Comparison of ENCODE assay signal across 25 cellular contexts in genomic region chr1:205514211-205515142, GRCh38. TPM values are rescaled to one million over a fixed set of nuclear protein-coding genes. Genes with fewer than 3 reads are reported as not detected.
DNase-seq lines count a peak whose midpoint lies in the region; ATAC-seq and TF ChIP-seq lines count a peak whose summit lies in the region.
"Had no signal": no experiment of that assay in that cellular context is flagged by ENCODE, and none has a peak within 500 bp of the region (broad histone marks: within the 10 kb centered on the region; RNA-seq: fewer than 3 reads in every experiment).

No MANE protein-coding gene starts in this region.

- in situ Hi-C loops in mammary epithelial cell (cut with MboI; ENCODE audit: low sequenced_read_pairs in 2 of 2), result no loop called here

- WGBS in mammary epithelial cell (ENCODE audit: low coverage, missing lambda C conversion rate), result 89% methylated on average over 7 of the region's 7 CpGs
- WGBS in esophagus muscularis mucosa, result 85% methylated on average over 7 of the region's 7 CpGs

- no peak overlapping the region for H3K4me2 ChIP-seq in mammary epithelial cell (ENCODE audit: insufficient read depth, low read depth, low read length)

- intact Hi-C loops in mucosa of descending colon (cut with DNase I, micrococcal nuclease), result no loop called here
- intact Hi-C loops in mammary epithelial cell (cut with micrococcal nuclease), result no loop called here
- intact Hi-C loops in esophagus muscularis mucosa (cut with DNase I), result no loop called here

- no peaks in the 10 kb centered on the region for H3K9me3 Mint-ChIP-seq in activated naive CD4-positive, alpha-beta T cell treated with anti-CD3 and anti-CD28 coated beads, Interleukin-2, amount 50 U/mL, for 72 hours
- H3K9me3 Mint-ChIP-seq in activated naive CD4-positive, alpha-beta T cell treated with anti-CD3 and anti-CD28 coated beads, Interleukin-2, amount 10 ng/mL, durations not matched to agents 7 days and 5 days, result no peaks in the 10 kb centered on the region
- H3K9me3 Mint-ChIP-seq in activated T-helper 17 cell treated with anti-CD3 and anti-CD28 coated beads, Interleukin-2, amount 50 U/mL, for 72 hours, result no peaks in the 10 kb centered on the region
- H3K9me3 Mint-ChIP-seq: activated CD4-positive, alpha-beta T cell treated with anti-CD3 and anti-CD28 coated beads, Interleukin-2, amount 10 ng/mL, durations not matched to agents 24 days and 14 days; stimulated activated naive B cell treated with anti-CD40 and anti-IgM and Interleukin-4, amounts not matched to agents 10 μg/mL and 1 μg/mL and 100 μg/mL, for 72 hours had no signal

- H4K20me1 ChIP-seq in mammary epithelial cell (ENCODE audit: insufficient read depth, low read length), result no peaks in the 10 kb centered on the region

- H2AFZ ChIP-seq in mammary epithelial cell (ENCODE audit: low read depth, low read length), result no peak overlapping the region
- H2AFZ ChIP-seq: GM23248 had no signal

- no peaks in the 10 kb centered on the region for H3K36me3 Mint-ChIP-seq in activated naive CD4-positive, alpha-beta T cell treated with anti-CD3 and anti-CD28 coated beads, Interleukin-2, amount 50 U/mL, for 72 hours
- no peaks in the 10 kb centered on the region for H3K36me3 Mint-ChIP-seq in activated naive CD4-positive, alpha-beta T cell treated with anti-CD3 and anti-CD28 coated beads, Interleukin-2, amount 10 ng/mL, durations not matched to agents 7 days and 5 days
- no peaks in the 10 kb centered on the region for H3K36me3 Mint-ChIP-seq in activated T-helper 17 cell treated with anti-CD3 and anti-CD28 coated beads, Interleukin-2, amount 50 U/mL, for 72 hours (ENCODE audit: low read depth)
- H3K36me3 Mint-ChIP-seq: stimulated activated naive B cell treated with anti-CD40 and anti-IgM and Interleukin-4, amounts not matched to agents 10 μg/mL and 1 μg/mL and 100 μg/mL, for 72 hours had no signal

- peaks cover 23% of the 10 kb centered on the region for H3K79me2 ChIP-seq in mammary epithelial cell (ENCODE audit: insufficient read depth, low read length)

- H3K27ac ChIP-seq in substantia nigra (ENCODE audit: low read depth, low read length, poor library complexity, severe bottlenecking) (peak overlapping the region; percentile 96), mammary epithelial cell (ENCODE audit: insufficient read depth, low read depth, low read length) (no peak overlapping the region), esophagus muscularis mucosa (replicated peaks in 1 of 4) (no peak overlapping the region)
- H3K27ac ChIP-seq: brain microvascular endothelial cell, GM23248, VCaP had no signal

- H3K4me3 ChIP-seq in mucosa of descending colon (no peak overlapping the region), mammary epithelial cell (replicated peaks in 1 of 3; ENCODE audit: insufficient read depth in 1 of 3, low read depth in 2 of 3, low read length in 3 of 3) (no peak overlapping the region), esophagus muscularis mucosa (no peak overlapping the region)
- H3K4me3 ChIP-seq: GM23248, transverse colon had no signal

- DNase-seq in activated naive CD4-positive, alpha-beta T cell treated with anti-CD3 and anti-CD28 coated beads, Interleukin-2, amount 50 U/mL, for 72 hours (ENCODE audit: low spot score in 2 of 2), result no peak
- DNase-seq in activated naive CD4-positive, alpha-beta T cell treated with anti-CD3 and anti-CD28 coated beads, Interleukin-2, amount 10 ng/mL, durations not matched to agents 7 days and 5 days, result no peak
- DNase-seq in mucosa of descending colon, result no peak
- DNase-seq in substantia nigra (lab: John Stamatoyannopoulos, UW), result no peak
- no peak for DNase-seq in mammary epithelial cell
- no peak for DNase-seq in esophagus muscularis mucosa (ENCODE audit: extremely low spot score)
- DNase-seq in NCI-H187 (lab: John Stamatoyannopoulos, UW), result no peak
- DNase-seq: activated CD4-positive, alpha-beta T cell treated with anti-CD3 and anti-CD28 coated beads, Interleukin-2, amount 10 ng/mL, durations not matched to agents 24 days and 14 days; brain microvascular endothelial cell; GM23248; NCI-H1105; NCI-H2029; NCI-H345; NCI-H748 treated with DMSO at 0.1 percent for 48 hours; retina; RPMI8226; stimulated activated CD4-positive, alpha-beta T cell treated with anti-CD3 and anti-CD28 coated beads, Interleukin-4, amount 100 ng/mL, for 1 hour; stimulated activated naive B cell treated with anti-CD40 and anti-IgM and Interleukin-4, amounts not matched to agents 10 μg/mL and 1 μg/mL and 100 μg/mL, for 72 hours; T-helper 2 cell; transverse colon had no signal

- no peak for TF ChIP-seq POLR2A in esophagus muscularis mucosa (IDR thresholded peaks at IDR 0.05; ENCODE audit: low read depth)

- no peak overlapping the region for H3K9ac ChIP-seq in mammary epithelial cell (ENCODE audit: insufficient read depth, low read length)
- H3K9ac ChIP-seq: GM23248 had no signal

- dilution Hi-C loops in mammary epithelial cell (cut with HindIII; ENCODE audit: low sequenced_read_pairs), result no loop called here

- peak overlapping the region in 1 of 2 donors; percentile 47 for H3K27ac Mint-ChIP-seq in activated naive CD4-positive, alpha-beta T cell treated with anti-CD3 and anti-CD28 coated beads, Interleukin-2, amount 50 U/mL, for 72 hours
- no peak overlapping the region for H3K27ac Mint-ChIP-seq in activated naive CD4-positive, alpha-beta T cell treated with anti-CD3 and anti-CD28 coated beads, Interleukin-2, amount 10 ng/mL, durations not matched to agents 7 days and 5 days
- H3K27ac Mint-ChIP-seq in activated T-helper 17 cell treated with anti-CD3 and anti-CD28 coated beads, Interleukin-2, amount 50 U/mL, for 72 hours, result peak overlapping the region; percentile 49
- H3K27ac Mint-ChIP-seq: activated CD4-positive, alpha-beta T cell treated with anti-CD3 and anti-CD28 coated beads, Interleukin-2, amount 10 ng/mL, durations not matched to agents 24 days and 14 days; stimulated activated naive B cell treated with anti-CD40 and anti-IgM and Interleukin-4, amounts not matched to agents 10 μg/mL and 1 μg/mL and 100 μg/mL, for 72 hours had no signal

- no peak for TF ChIP-seq CTCF in mucosa of descending colon (IDR thresholded peaks at IDR 0.05)
- TF ChIP-seq CTCF in mammary epithelial cell (conservative IDR thresholded peaks at IDR 0.05 in 1 of 2, IDR thresholded peaks at IDR 0.05 in 1 of 2; ENCODE audit: extremely low read depth in 1 of 2, insufficient read depth in 1 of 2, low read depth in 1 of 2, low read length in 2 of 2), result no peak
- no peak for TF ChIP-seq CTCF in esophagus muscularis mucosa (IDR thresholded peaks at IDR 0.05)

- H3K27me3 ChIP-seq in mammary epithelial cell (ENCODE audit: insufficient read depth, low read length) (no peaks in the 10 kb centered on the region), esophagus muscularis mucosa (no peaks in the 10 kb centered on the region)
- H3K27me3 ChIP-seq: transverse colon had no signal

- CTCF ChIA-PET in activated naive CD4-positive, alpha-beta T cell treated with anti-CD3 and anti-CD28 coated beads, Interleukin-2, amount 10 ng/mL, durations not matched to agents 7 days and 5 days (lab: Charles Lee), result interaction anchor here (1.4 to 1.9 kb wide), 3 partner anchors 11 to 29 kb away, joined by 3 to 14 read pairs (median 5); no protein-coding TSS in a partner anchor
- CTCF ChIA-PET in mammary epithelial cell (lab: Charles Lee; ENCODE audit: low non-redundant PET), result no interaction called here

- no peak overlapping the region for H3K4me3 Mint-ChIP-seq in activated naive CD4-positive, alpha-beta T cell treated with anti-CD3 and anti-CD28 coated beads, Interleukin-2, amount 10 ng/mL, durations not matched to agents 7 days and 5 days
- H3K4me3 Mint-ChIP-seq in activated T-helper 17 cell treated with anti-CD3 and anti-CD28 coated beads, Interleukin-2, amount 50 U/mL, for 72 hours, result no peak overlapping the region
- H3K4me3 Mint-ChIP-seq: activated CD4-positive, alpha-beta T cell treated with anti-CD3 and anti-CD28 coated beads, Interleukin-2, amount 10 ng/mL, durations not matched to agents 24 days and 14 days; stimulated activated naive B cell treated with anti-CD40 and anti-IgM and Interleukin-4, amounts not matched to agents 10 μg/mL and 1 μg/mL and 100 μg/mL, for 72 hours had no signal

- H3K36me3 ChIP-seq in mucosa of descending colon (ENCODE audit: low read depth) (no peaks in the 10 kb centered on the region), mammary epithelial cell (ENCODE audit: insufficient read depth, low read length) (no peaks in the 10 kb centered on the region), esophagus muscularis mucosa (no peaks in the 10 kb centered on the region)
- H3K36me3 ChIP-seq: brain microvascular endothelial cell, transverse colon had no signal

- peak; percentile 44 to 54 for ATAC-seq in activated naive CD4-positive, alpha-beta T cell treated with anti-CD3 and anti-CD28 coated beads, Interleukin-2, amount 50 U/mL, for 72 hours
- ATAC-seq in activated T-helper 17 cell treated with anti-CD3 and anti-CD28 coated beads, Interleukin-2, amount 50 U/mL, for 72 hours (replicated peaks), result no peak
- peak; percentile 43 for ATAC-seq in mucosa of descending colon
- ATAC-seq: SK-N-SH treated with all-trans-retinoic acid at 6 μM for 48 hours had no signal

- BruUV-seq in mammary epithelial cell (replicated peaks; lab: Mats Ljungman, UMichigan), result no TSS peak

- H3K4me1 Mint-ChIP-seq in activated naive CD4-positive, alpha-beta T cell treated with anti-CD3 and anti-CD28 coated beads, Interleukin-2, amount 10 ng/mL, durations not matched to agents 7 days and 5 days, result no peaks in the 10 kb centered on the region
- H3K4me1 Mint-ChIP-seq in activated T-helper 17 cell treated with anti-CD3 and anti-CD28 coated beads, Interleukin-2, amount 50 U/mL, for 72 hours, result no peaks in the 10 kb centered on the region

- no peaks in the 10 kb centered on the region for H3K9me3 ChIP-seq in mucosa of descending colon
- no peaks in the 10 kb centered on the region for H3K9me3 ChIP-seq in mammary epithelial cell (replicated peaks; ENCODE audit: insufficient read depth, low read length)
- H3K9me3 ChIP-seq in esophagus muscularis mucosa, result no peaks in the 10 kb centered on the region
- H3K9me3 ChIP-seq: transverse colon had no signal

- H3K27me3 Mint-ChIP-seq in activated naive CD4-positive, alpha-beta T cell treated with anti-CD3 and anti-CD28 coated beads, Interleukin-2, amount 10 ng/mL, durations not matched to agents 7 days and 5 days, result peaks cover 10% of the 10 kb centered on the region
- peaks cover 3% of the 10 kb centered on the region for H3K27me3 Mint-ChIP-seq in activated T-helper 17 cell treated with anti-CD3 and anti-CD28 coated beads, Interleukin-2, amount 50 U/mL, for 72 hours
- H3K27me3 Mint-ChIP-seq: activated CD4-positive, alpha-beta T cell treated with anti-CD3 and anti-CD28 coated beads, Interleukin-2, amount 10 ng/mL, durations not matched to agents 24 days and 14 days; stimulated activated naive B cell treated with anti-CD40 and anti-IgM and Interleukin-4, amounts not matched to agents 10 μg/mL and 1 μg/mL and 100 μg/mL, for 72 hours had no signal

- H3K4me1 ChIP-seq in mucosa of descending colon (ENCODE audit: low read depth), result peaks cover 18% of the 10 kb centered on the region
- peaks cover 4% of the 10 kb centered on the region for H3K4me1 ChIP-seq in mammary epithelial cell (ENCODE audit: insufficient read depth, low read length)
- H3K4me1 ChIP-seq in esophagus muscularis mucosa, result peaks cover 66 to 88% (median 71%) of the 10 kb centered on the region in 4 donors

- no peak for TF ChIP-seq EP300 in esophagus muscularis mucosa (IDR thresholded peaks at IDR 0.05)

RNA-seq across cellular contexts. Expression of gene CDK18, which starts 10.0 kb away (rescaled TPM):
- 1 to 10 TPM; 5.9 to 7.9 TPM for total RNA-seq in activated naive CD4-positive, alpha-beta T cell treated with anti-CD3 and anti-CD28 coated beads, Interleukin-2, amount 50 U/mL, for 72 hours
- total RNA-seq in activated T-helper 17 cell treated with anti-CD3 and anti-CD28 coated beads, Interleukin-2, amount 50 U/mL, for 72 hours, result 1 to 10 TPM in 1 of 2 donors, under 1 TPM in 1; 0.91 to 3.0 TPM
- total RNA-seq in mucosa of descending colon (10 to 100 TPM; 32.1 to 41.2 (median 37.0) TPM), mammary epithelial cell (10 to 100 TPM; 23.2 to 28.6 TPM), esophagus muscularis mucosa (10 to 100 TPM in 2 of 4 donors, 1 to 10 TPM in 2; 4.8 to 12.9 (median 9.9) TPM)
- 24.6 TPM for polyA plus RNA-seq in mammary epithelial cell
- 57.9 TPM for polyA minus RNA-seq in mammary epithelial cell
- total RNA-seq: GM23248 had no signal
- polyA plus RNA-seq: GM23248 had no signal

RNA-seq across cellular contexts. Expression of gene BLACAT1, which starts 58.6 kb away (rescaled TPM):
- under 1 TPM; 0.14 to 0.62 TPM for total RNA-seq in activated naive CD4-positive, alpha-beta T cell treated with anti-CD3 and anti-CD28 coated beads, Interleukin-2, amount 50 U/mL, for 72 hours
- under 1 TPM; 0.61 to 0.95 TPM for total RNA-seq in activated T-helper 17 cell treated with anti-CD3 and anti-CD28 coated beads, Interleukin-2, amount 50 U/mL, for 72 hours
- total RNA-seq in mucosa of descending colon, result under 1 TPM; 0.14 to 0.46 (median 0.19) TPM
- 1 to 10 TPM; 1.6 to 2.5 TPM for total RNA-seq in mammary epithelial cell
- 1.8 TPM for polyA plus RNA-seq in mammary epithelial cell
- polyA minus RNA-seq in mammary epithelial cell, result 4.4 TPM
- total RNA-seq in esophagus muscularis mucosa, result not detected
- total RNA-seq: fibroblast of lung, GM23248, lung microvascular endothelial cell had no signal
- polyA plus RNA-seq: fibroblast of lung, GM23248 had no signal
